12 cellular contexts compared by ENCODE assay signal in genomic region chr11:2868604-2869526, GRCh38. TPM values are rescaled to one million over a fixed set of nuclear protein-coding genes. Genes with fewer than 3 reads are reported as not detected.
DNase-seq lines count a peak whose midpoint lies in the region; FAIRE-seq and TF ChIP-seq lines count a peak whose summit lies in the region.
"Had no signal": no experiment of that assay in that cellular context is flagged by ENCODE, and none has a peak within 500 bp of the region (broad histone marks: within the 10 kb centered on the region; RNA-seq: fewer than 3 reads in every experiment).

No MANE protein-coding gene starts in this region.

- no peaks in the 10 kb centered on the region for H3K9me3 Mint-ChIP-seq in activated CD4-positive, alpha-beta T cell treated with anti-CD3 and anti-CD28 coated beads, Interleukin-2, amount 10 ng/mL, durations not matched to agents 24 days and 14 days

- no peaks in the 10 kb centered on the region for H3K36me3 ChIP-seq in smooth muscle cell (ENCODE audit: low read depth)

- H4K20me1 ChIP-seq in smooth muscle cell (ENCODE audit: low read depth): no peaks in the 10 kb centered on the region

- DNase-seq in activated CD4-positive, alpha-beta T cell treated with anti-CD3 and anti-CD28 coated beads, Interleukin-2, amount 10 ng/mL, durations not matched to agents 24 days and 14 days: no peak
- DNase-seq in activated CD4-positive, alpha-beta T cell treated with anti-CD3 and anti-CD28 coated beads for 4 hours: no peak
- peak; percentile 32 for DNase-seq in left kidney (ENCODE audit: low read depth, low spot score)
- DNase-seq in smooth muscle cell (lab: John Stamatoyannopoulos, UW; ENCODE audit: unreplicated experiment): no peak
- DNase-seq in GM19239 (ENCODE audit: insufficient read length, low spot score): no peak
- no peak for DNase-seq in NCI-H2196 (lab: John Stamatoyannopoulos, UW; ENCODE audit: unreplicated experiment)
- DNase-seq in NCI-H1930 (lab: John Stamatoyannopoulos, UW): no peak
- DNase-seq: activated CD4-positive, alpha-beta T cell treated with anti-CD3 and anti-CD28 coated beads, Interleukin-2, amount 50 U/mL, for 48 hours; SIG-M5 had no signal

- no peaks in the 10 kb centered on the region for H3F3A ChIP-seq in smooth muscle cell (ENCODE audit: low read depth)

- no peaks in the 10 kb centered on the region for H3K9me3 ChIP-seq in smooth muscle cell (replicated peaks; ENCODE audit: low read depth)
- H3K9me3 ChIP-seq: A549 had no signal

- H3K27ac Mint-ChIP-seq in activated CD4-positive, alpha-beta T cell treated with anti-CD3 and anti-CD28 coated beads, Interleukin-2, amount 10 ng/mL, durations not matched to agents 24 days and 14 days: no peak overlapping the region

- H3K36me3 Mint-ChIP-seq in activated CD4-positive, alpha-beta T cell treated with anti-CD3 and anti-CD28 coated beads, Interleukin-2, amount 10 ng/mL, durations not matched to agents 24 days and 14 days (ENCODE audit: low read depth): no peaks in the 10 kb centered on the region

- FAIRE-seq in GM19239 (lab: Jason Lieb, UNC): no peak
- FAIRE-seq: A549 had no signal

- peaks cover 56% of the 10 kb centered on the region for H3K27me3 Mint-ChIP-seq in activated CD4-positive, alpha-beta T cell treated with anti-CD3 and anti-CD28 coated beads, Interleukin-2, amount 10 ng/mL, durations not matched to agents 24 days and 14 days

- peaks cover 38% of the 10 kb centered on the region for H3K27me3 ChIP-seq in smooth muscle cell (ENCODE audit: low read depth)

- H3K27ac ChIP-seq in angular gyrus (ENCODE audit: low read depth, low read length): peak overlapping the region; percentile 92
- H3K27ac ChIP-seq in smooth muscle cell (ENCODE audit: low read depth): no peak overlapping the region
- H3K27ac ChIP-seq: A549, skin epidermis had no signal

- H3K4me3 Mint-ChIP-seq in activated CD4-positive, alpha-beta T cell treated with anti-CD3 and anti-CD28 coated beads, Interleukin-2, amount 10 ng/mL, durations not matched to agents 24 days and 14 days: peak overlapping the region; percentile 57

- peaks cover 2% of the 10 kb centered on the region for H3K4me1 Mint-ChIP-seq in activated CD4-positive, alpha-beta T cell treated with anti-CD3 and anti-CD28 coated beads, Interleukin-2, amount 10 ng/mL, durations not matched to agents 24 days and 14 days

- peak overlapping the region; percentile 31 for H3K4me3 ChIP-seq in smooth muscle cell
- H3K4me3 ChIP-seq: A549 had no signal

- H3K79me2 ChIP-seq in smooth muscle cell (ENCODE audit: low read depth): no peaks in the 10 kb centered on the region

- H2AFZ ChIP-seq in smooth muscle cell (ENCODE audit: low read depth): peak overlapping the region; percentile 51

- H3K4me2 ChIP-seq in smooth muscle cell: peak overlapping the region; percentile 79
- H3K4me2 ChIP-seq: A549 had no signal

- WGBS in smooth muscle cell (ENCODE audit: low lambda C conversion rate): 22% methylated on average over 50 of the region's 51 CpGs

- TF ChIP-seq CTCF in smooth muscle cell (IDR thresholded peaks at IDR 0.05; ENCODE audit: borderline replicate concordance, insufficient read depth, poor library complexity, severe bottlenecking): no peak

- peaks cover 8% of the 10 kb centered on the region for H3K4me1 ChIP-seq in smooth muscle cell (ENCODE audit: low read depth)
- H3K4me1 ChIP-seq: A549 had no signal

- intact Hi-C loops in activated CD4-positive, alpha-beta T cell treated with anti-CD3 and anti-CD28 coated beads, Interleukin-2, amount 10 ng/mL, durations not matched to agents 24 days and 14 days (cut with micrococcal nuclease): no loop called here

- no peak overlapping the region for H3K9ac ChIP-seq in smooth muscle cell (ENCODE audit: low read depth)

RNA-seq across cellular contexts. Expression of gene CDKN1C, which starts 16.7 kb away (rescaled TPM):
- 1.8 and 2.0 TPM in 2 replicates for total RNA-seq in activated CD4-positive, alpha-beta T cell treated with anti-CD3 and anti-CD28 coated beads, Interleukin-2, amount 10 ng/mL, durations not matched to agents 24 days and 14 days
- total RNA-seq in smooth muscle cell: 171 and 194 TPM in 2 replicates
- polyA plus RNA-seq in smooth muscle cell: 303 and 392 TPM in 2 replicates

Comparison
In these comparisons a context has a peak if more than half of its experiments do, and no peak if none do; other contexts are left out.
1. RNA of gene CDKN1C, which starts 16.7 kb away (total RNA-seq): 171 to 194 TPM in smooth muscle cell; 1.8 to 2.0 TPM in activated CD4-positive, alpha-beta T cell treated with anti-CD3 and anti-CD28 coated beads, Interleukin-2, amount 10 ng/mL, durations not matched to agents 24 days and 14 days; every median in the first group is over 10 times any median in the second.